ENCODE assay signal across 11 cellular contexts in genomic region chr16:50247123-50247905, GRCh38. TPM values are rescaled to one million over a fixed set of nuclear protein-coding genes. Genes with fewer than 3 reads are reported as not detected.
DNase-seq lines count a peak whose midpoint lies in the region; FAIRE-seq and TF ChIP-seq lines count a peak whose summit lies in the region.
"Had no signal": no experiment of that assay in that cellular context is flagged by ENCODE, and none has a peak within 500 bp of the region (broad histone marks: within the 10 kb centered on the region; RNA-seq: fewer than 3 reads in every experiment).

No MANE protein-coding gene starts in this region.

- no peaks in the 10 kb centered on the region for H3K79me2 ChIP-seq in H1 (ENCODE audit: control insufficient read depth in 1 of 2, insufficient read depth in 2 of 2, low read length in 2 of 2)

- no peak for DNase-seq in T-helper 2 cell treated with Interferon-gamma antibody and Interleukin-4, amounts not matched to agents 5 μg/mL and 100 μg/mL, for 36 hours (ENCODE audit: low spot score)
- DNase-seq in T-helper 2 cell (no peak), NT2/D1 (ENCODE audit: low read depth, low spot score) (no peak), H1 (ENCODE audit: low read depth in 1 of 2, low spot score in 2 of 2) (no peak), retina (peak; percentile 15), GM19238 (ENCODE audit: insufficient read length, low spot score) (no peak), H54 (ENCODE audit: insufficient read length, low spot score) (no peak)
- no peak for DNase-seq in stimulated activated CD4-positive, alpha-beta T cell treated with anti-CD3 and anti-CD28 coated beads, Interleukin-4, amount 100 ng/mL, for 24 hours
- DNase-seq: NCI-H510A, SW 1271 had no signal

- H3K9me3 Mint-ChIP-seq in T-helper 2 cell treated with Interferon-gamma antibody and Interleukin-4, amounts not matched to agents 5 μg/mL and 100 μg/mL, for 36 hours, result no peaks in the 10 kb centered on the region

- TF ChIP-seq POLR2A in H1 (IDR thresholded peaks at IDR 0.05; ENCODE audit: control extremely low read depth in 1 of 2, low read depth in 2 of 2, low read length in 2 of 2) (no peak), H54 (IDR thresholded peaks at IDR 0.05; ENCODE audit: low read depth, low read length) (no peak)

- H3K9ac ChIP-seq in NT2/D1 (ENCODE audit: insufficient read length, low read depth) (peak overlapping the region; percentile 85), H1 (replicated peaks in 1 of 4; ENCODE audit: extremely low read depth in 1 of 4, low read depth in 3 of 4, low read length in 3 of 4) (no peak overlapping the region)

- no peak overlapping the region for H3K27ac Mint-ChIP-seq in T-helper 2 cell treated with Interferon-gamma antibody and Interleukin-4, amounts not matched to agents 5 μg/mL and 100 μg/mL, for 36 hours

- H3K79me1 ChIP-seq in H1 (ENCODE audit: low read depth, low read length), result no peaks in the 10 kb centered on the region

- H2BK5ac ChIP-seq in H1 (ENCODE audit: low read depth, low read length), result no peak overlapping the region

- no peak overlapping the region for H4K91ac ChIP-seq in H1 (replicated peaks; ENCODE audit: insufficient read length, low read length)

- no peak overlapping the region for H4K8ac ChIP-seq in H1 (ENCODE audit: extremely low read depth, insufficient read depth, low read length)

- H4K20me1 ChIP-seq in H1 (replicated peaks in 1 of 2; ENCODE audit: control insufficient read depth in 1 of 2, insufficient read depth in 2 of 2, low read length in 2 of 2), result no peaks in the 10 kb centered on the region

- no peak overlapping the region for H3K56ac ChIP-seq in H1 (replicated peaks; ENCODE audit: insufficient read length, low read depth, low read length)

- H3K36me3 ChIP-seq in NT2/D1 (ENCODE audit: insufficient read depth, insufficient read length, low read length) (peaks cover 9% of the 10 kb centered on the region), H1 (ENCODE audit: control insufficient read depth in 2 of 4, insufficient read depth in 4 of 4, low read length in 3 of 4) (no peaks in the 10 kb centered on the region)

- FAIRE-seq in H1 (lab: Jason Lieb, UNC) (no peak), H54 (lab: Jason Lieb, UNC) (no peak)
- FAIRE-seq: A204.1 had no signal

- TF ChIP-seq CTCF in H1 (IDR thresholded peaks at IDR 0.05; ENCODE audit: control extremely low read depth in 1 of 3, insufficient read depth in 1 of 3, low read depth in 1 of 3, low read length in 3 of 3), result no peak

- H3K23ac ChIP-seq in H1 (ENCODE audit: insufficient read length), result no peak overlapping the region

- H3K4me3 ChIP-seq in NT2/D1 (ENCODE audit: insufficient read length, low read depth), result no peak overlapping the region
- H3K4me3 ChIP-seq in H1 (ENCODE audit: extremely low read depth in 1 of 4, insufficient read depth in 2 of 4, low read depth in 3 of 4, low read length in 4 of 4), result no peak overlapping the region

- peaks cover 3% of the 10 kb centered on the region for H3K27me3 ChIP-seq in NT2/D1 (ENCODE audit: insufficient read depth, insufficient read length)
- peaks cover 0 to 24% (median 14%) of the 10 kb centered on the region in 4 experiments; a peak in 6 of 7 replicates for H3K27me3 ChIP-seq in H1 (replicated peaks in 1 of 4; ENCODE audit: control insufficient read depth in 3 of 4, extremely low read depth in 1 of 4, insufficient read depth in 3 of 4, low read length in 3 of 4)

- TF ChIP-seq EP300 in H1 (IDR thresholded peaks at IDR 0.05; ENCODE audit: borderline replicate concordance in 1 of 2, low read depth in 2 of 2, low read length in 2 of 2), result no peak

- H2AFZ ChIP-seq in H1 (ENCODE audit: low read length), result no peak overlapping the region

- no peak for TF ChIP-seq RAD21 in H1 (IDR thresholded peaks at IDR 0.05 in 1 of 2, conservative IDR thresholded peaks at IDR 0.05 in 1 of 2; ENCODE audit: low read depth in 2 of 2, low read length in 2 of 2)

- H3K4me2 ChIP-seq in H1 (ENCODE audit: insufficient read depth in 1 of 2, low read depth in 2 of 2, low read length in 2 of 2), result peak overlapping the region in 1 of 2 experiments; percentile 60; a peak in 1 of 4 replicates

- peak overlapping the region; percentile 29; the same call in 1 of the 2 replicates for H2BK15ac ChIP-seq in H1 (ENCODE audit: low read length)

- no peak overlapping the region for H4K5ac ChIP-seq in H1 (ENCODE audit: insufficient read length, low read depth, low read length)

- POLR2A ChIA-PET in H1 (lab: Charles Lee; ENCODE audit: partially characterized antibody), result no interaction called here

- CTCF ChIA-PET in H1 (lab: Charles Lee; ENCODE audit: partially characterized antibody), result interaction anchor here (0.6 to 2.4 kb wide), 6 partner anchors 28 to 559 kb away, joined by 3 to 7 read pairs (median 4); no protein-coding TSS in a partner anchor

- no peak overlapping the region for H3K14ac ChIP-seq in H1 (ENCODE audit: insufficient read length)

- H3K18ac ChIP-seq in H1 (ENCODE audit: extremely low read depth, low read length), result no peak overlapping the region

- H3K4me3 Mint-ChIP-seq in T-helper 2 cell treated with Interferon-gamma antibody and Interleukin-4, amounts not matched to agents 5 μg/mL and 100 μg/mL, for 36 hours, result peak overlapping the region; percentile 77

- H3K4me1 ChIP-seq in NT2/D1 (ENCODE audit: insufficient read depth, insufficient read length) (peaks cover 21% of the 10 kb centered on the region), H1 (replicated peaks in 1 of 4; ENCODE audit: control insufficient read depth in 3 of 4, insufficient read depth in 4 of 4, low read length in 3 of 4) (peaks cover 0 to 22% (median 6%) of the 10 kb centered on the region in 4 experiments; a peak in 5 of 7 replicates)

- peaks cover 3% of the 10 kb centered on the region for H3K27me3 Mint-ChIP-seq in T-helper 2 cell treated with Interferon-gamma antibody and Interleukin-4, amounts not matched to agents 5 μg/mL and 100 μg/mL, for 36 hours (ENCODE audit: low read depth)

- H2BK12ac ChIP-seq in H1 (ENCODE audit: low read depth, low read length), result no peak overlapping the region

- no peak overlapping the region for H3K4ac ChIP-seq in H1 (replicated peaks; ENCODE audit: insufficient read length, low read depth, low read length)

- H3K27ac ChIP-seq in H1 (ENCODE audit: low read depth, low read length), result no peak overlapping the region

- H2BK120ac ChIP-seq in H1 (replicated peaks; ENCODE audit: low read depth, low read length), result no peak overlapping the region

- H3K23me2 ChIP-seq in H1 (ENCODE audit: low read depth, low read length), result peaks cover 5% of the 10 kb centered on the region; the same call in 1 of the 2 replicates

- H2AK5ac ChIP-seq in H1 (ENCODE audit: low read depth, low read length), result no peak overlapping the region

- peaks cover 26% of the 10 kb centered on the region for H3K4me1 Mint-ChIP-seq in T-helper 2 cell treated with Interferon-gamma antibody and Interleukin-4, amounts not matched to agents 5 μg/mL and 100 μg/mL, for 36 hours (ENCODE audit: low read depth)

- WGBS in H1 (ENCODE audit: extremely low coverage in 1 of 2, insufficient coverage in 1 of 2, insufficient read length in 1 of 2, insufficient replicate concordance in 2 of 2, low coverage in 1 of 2, low lambda C conversion rate in 2 of 2, missing lambda C conversion rate in 1 of 2), 2 experiments, result 93% methylated on average over 9 of the region's 12 CpGs; no CpG with 5 or more reads in 1 of the 2 experiments

- no peaks in the 10 kb centered on the region for H3K9me3 ChIP-seq in NT2/D1 (ENCODE audit: insufficient read depth, low read length)
- no peaks in the 10 kb centered on the region for H3K9me3 ChIP-seq in H1 (ENCODE audit: insufficient read depth in 2 of 2, low read depth in 1 of 2, low read length in 1 of 2)

- H2BK20ac ChIP-seq in H1 (ENCODE audit: low read length), result no peak overlapping the region

- no peaks in the 10 kb centered on the region for H3K36me3 Mint-ChIP-seq in T-helper 2 cell treated with Interferon-gamma antibody and Interleukin-4, amounts not matched to agents 5 μg/mL and 100 μg/mL, for 36 hours (ENCODE audit: low read depth)

TF ChIP-seq in H1, 55 proteins besides CTCF, POLR2A, EP300 and RAD21 (continues in another document):
- TF ChIP-seq CHD1 (IDR thresholded peaks at IDR 0.05; ENCODE audit: low read depth, low read length), result no peak
- no peak for TF ChIP-seq E2F6 (IDR thresholded peaks at IDR 0.05)
- TF ChIP-seq SIN3A (conservative IDR thresholded peaks at IDR 0.05 in 1 of 2, IDR thresholded peaks at IDR 0.05 in 1 of 2; ENCODE audit: low read depth in 1 of 2, low read length in 2 of 2), result no peak
- no peak for TF ChIP-seq FOSL1 (IDR thresholded peaks at IDR 0.05; ENCODE audit: insufficient read depth, low read depth, low read length)
- TF ChIP-seq TCF12 (IDR thresholded peaks at IDR 0.05; ENCODE audit: low read depth, low read length), result no peak
- TF ChIP-seq CEBPB (IDR thresholded peaks at IDR 0.05; ENCODE audit: low read depth, low read length), result no peak
- no peak for TF ChIP-seq SP4 (IDR thresholded peaks at IDR 0.05; ENCODE audit: low read length)
- no peak for TF ChIP-seq CREB1 (IDR thresholded peaks at IDR 0.05)
- no peak for TF ChIP-seq RFX5 (IDR thresholded peaks at IDR 0.05; ENCODE audit: borderline replicate concordance, low read depth, low read length)
- no peak for TF ChIP-seq RXRA (IDR thresholded peaks at IDR 0.05; ENCODE audit: insufficient read depth, low read depth, low read length)
- no peak for TF ChIP-seq JUN (IDR thresholded peaks at IDR 0.05; ENCODE audit: low read depth, low read length)
- no peak for TF ChIP-seq CBX8 (IDR thresholded peaks at IDR 0.05; ENCODE audit: borderline replicate concordance, low read depth, low read length)
- TF ChIP-seq CHD2 (IDR thresholded peaks at IDR 0.05; ENCODE audit: low read length), result no peak
- no peak for TF ChIP-seq SP2 (IDR thresholded peaks at IDR 0.05; ENCODE audit: low read length)
- no peak for TF ChIP-seq TEAD4 (IDR thresholded peaks at IDR 0.05; ENCODE audit: low read depth, low read length)
- TF ChIP-seq SP1 (IDR thresholded peaks at IDR 0.05; ENCODE audit: low read depth, low read length), result no peak

RNA-seq across cellular contexts. Expression of gene ADCY7, which starts 19.0 kb away (rescaled TPM):
- total RNA-seq in H1 (2021; fragmentation: NEBNext Ultra II Directional; extraction: Animal tissue kit (Norgen Biotek cat#: 25700)), result 4.7 and 5.1 TPM in 2 replicates
- 2.4 and 5.5 TPM in 2 replicates for polyA plus RNA-seq in H1 (2011; rRNA removed)
- polyA plus RNA-seq in H1 (2011; cell fraction: cytosol; rRNA removed), result 4.9 TPM
- 13.5 TPM for polyA plus RNA-seq in H1 (2011; cell fraction: nucleus; rRNA removed)
- polyA plus RNA-seq in H1 (2012, experiment 1 of 2), result 2.0 to 4.3 TPM (median 2.9 TPM) in 4 replicates
- 0.45 TPM for polyA plus RNA-seq in H1 (2012, experiment 2 of 2)
- polyA plus RNA-seq in H1 (2013, experiment 1 of 2), result 1.8 TPM
- polyA plus RNA-seq in H1 (2013, experiment 2 of 2), result 1.7 TPM
- 6.9 and 7.2 TPM in 2 replicates for polyA minus RNA-seq in H1 (2011; rRNA and poly(A)+ RNA removed)
- polyA minus RNA-seq in H1 (2011; cell fraction: cytosol; rRNA and poly(A)+ RNA removed), result 7.3 TPM
- polyA minus RNA-seq in H1 (2011; cell fraction: nucleus; rRNA and poly(A)+ RNA removed), result 6.4 TPM
